Comparison of ENCODE assay signal across 15 cellular contexts in the genomic region with DNA sequence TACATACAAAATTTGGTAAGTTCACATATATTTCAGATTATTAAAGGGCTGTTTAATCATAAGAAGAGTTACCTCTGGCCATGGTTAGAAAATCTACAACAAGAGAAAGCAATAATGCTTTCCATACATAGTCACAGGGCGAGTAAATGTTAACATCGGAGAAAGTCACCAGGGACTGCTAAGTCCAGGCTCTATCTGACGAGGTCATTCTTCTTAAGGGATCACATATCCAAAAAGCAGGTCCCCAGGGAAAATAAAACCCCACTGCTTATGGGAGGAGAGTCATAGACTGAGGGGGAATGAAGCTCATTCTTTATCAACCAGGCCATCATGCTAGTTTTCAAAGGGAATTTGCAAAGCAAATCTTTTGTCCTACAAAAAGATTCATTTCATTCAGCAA. TPM values are rescaled to one million over a fixed set of nuclear protein-coding genes. Genes with fewer than 3 reads are reported as not detected.
DNase-seq lines count a peak whose midpoint lies in the region; ATAC-seq and TF ChIP-seq lines count a peak whose summit lies in the region.
"Had no signal": no experiment of that assay in that cellular context is flagged by ENCODE, and none has a peak within 500 bp of the region (broad histone marks: within the 10 kb centered on the region; RNA-seq: fewer than 3 reads in every experiment).

No MANE protein-coding gene starts in this region.

- peak overlapping the region; percentile 13 for H3K9ac ChIP-seq in mammary epithelial cell (ENCODE audit: insufficient read depth, low read length)
- H3K9ac ChIP-seq in PC-3 (ENCODE audit: low read length): no peak overlapping the region
- H3K9ac ChIP-seq in skeletal muscle satellite cell (ENCODE audit: low read depth, low read length): no peak overlapping the region

- no peaks in the 10 kb centered on the region for H3K27me3 Mint-ChIP-seq in MCF 10A (ENCODE audit: insufficient read depth, unreplicated experiment)
- H3K27me3 Mint-ChIP-seq: activated CD4-positive, alpha-beta T cell treated with anti-CD3 and anti-CD28 coated beads, Interleukin-2, amount 10 ng/mL, durations not matched to agents 7 days and 5 days had no signal

- no peak overlapping the region for H3K4me2 ChIP-seq in mammary epithelial cell (ENCODE audit: insufficient read depth, low read depth, low read length)
- H3K4me2 ChIP-seq in PC-3 (ENCODE audit: low read length): peak overlapping the region; percentile 30
- peak overlapping the region; percentile 38 for H3K4me2 ChIP-seq in skeletal muscle satellite cell (ENCODE audit: low read length)

- DNase-seq in mammary epithelial cell (no peak), MCF 10A (ENCODE audit: unreplicated experiment) (no peak), PC-3 (no peak), fibroblast of villous mesenchyme (ENCODE audit: low read depth) (peak; percentile 14), RPMI8226 (no peak), NCI-H345 (lab: John Stamatoyannopoulos, UW) (no peak)
- DNase-seq in activated CD8-positive, alpha-beta memory T cell treated with anti-CD3 and anti-CD28 coated beads, Interleukin-2, amount 50 U/mL, for 48 hours: no peak
- DNase-seq: activated CD4-positive, alpha-beta T cell treated with anti-CD3 and anti-CD28 coated beads, Interleukin-2, amount 10 ng/mL, durations not matched to agents 7 days and 5 days; activated naive CD4-positive, alpha-beta T cell treated with anti-CD3 and anti-CD28 coated beads for 36 hours; colonic mucosa; esophagus squamous epithelium; NCI-H1436; occipital lobe had no signal

- no peaks in the 10 kb centered on the region for H3K9me3 Mint-ChIP-seq in MCF 10A (ENCODE audit: unreplicated experiment)
- H3K9me3 Mint-ChIP-seq: activated CD4-positive, alpha-beta T cell treated with anti-CD3 and anti-CD28 coated beads, Interleukin-2, amount 10 ng/mL, durations not matched to agents 7 days and 5 days; activated naive CD4-positive, alpha-beta T cell treated with anti-CD3 and anti-CD28 coated beads for 36 hours had no signal

- H3K36me3 ChIP-seq in mammary epithelial cell (ENCODE audit: insufficient read depth, low read length): no peaks in the 10 kb centered on the region
- H3K36me3 ChIP-seq in PC-3 (ENCODE audit: low read depth, low read length): no peaks in the 10 kb centered on the region
- peaks cover 7% of the 10 kb centered on the region for H3K36me3 ChIP-seq in skeletal muscle satellite cell (ENCODE audit: insufficient read depth, low read length)
- H3K36me3 ChIP-seq: colonic mucosa, esophagus squamous epithelium had no signal

- TF ChIP-seq CTCF in mammary epithelial cell (conservative IDR thresholded peaks at IDR 0.05 in 1 of 2, IDR thresholded peaks at IDR 0.05 in 1 of 2; ENCODE audit: extremely low read depth in 1 of 2, insufficient read depth in 1 of 2, low read depth in 1 of 2, low read length in 2 of 2): no peak
- no peak for TF ChIP-seq CTCF in MCF 10A (IDR thresholded peaks at IDR 0.05; ENCODE audit: unreplicated experiment)
- no peak for TF ChIP-seq CTCF in PC-3 (conservative IDR thresholded peaks at IDR 0.05; ENCODE audit: low read depth, low read length)
- no peak for TF ChIP-seq CTCF in fibroblast of villous mesenchyme (IDR thresholded peaks at IDR 0.05; ENCODE audit: insufficient read depth, low read depth, low read length)

- peaks cover 29% of the 10 kb centered on the region for H3K4me1 Mint-ChIP-seq in MCF 10A (ENCODE audit: insufficient read depth, unreplicated experiment)

- in situ Hi-C loops in mammary epithelial cell (cut with MboI; ENCODE audit: low sequenced_read_pairs in 2 of 2): no loop called here

- WGBS in mammary epithelial cell (ENCODE audit: low coverage, missing lambda C conversion rate): 96% methylated on average over 3 of the region's 3 CpGs

- CTCF ChIA-PET in mammary epithelial cell (lab: Charles Lee; ENCODE audit: low non-redundant PET): no interaction called here
- CTCF ChIA-PET in MCF 10A (lab: Yijun Ruan, JAX): no interaction called here
- CTCF ChIA-PET in PC-3 (lab: Charles Lee): no interaction called here

- H2AFZ ChIP-seq in mammary epithelial cell (ENCODE audit: low read depth, low read length) (no peak overlapping the region), PC-3 (ENCODE audit: low read length) (no peak overlapping the region)

- H3K4me3 ChIP-seq in mammary epithelial cell (replicated peaks in 1 of 3; ENCODE audit: insufficient read depth in 1 of 3, low read depth in 2 of 3, low read length in 3 of 3) (no peak overlapping the region), PC-3 (ENCODE audit: low read length) (peak overlapping the region; percentile 22; the same call in 1 of the 2 replicates), fibroblast of villous mesenchyme (ENCODE audit: low read depth, low read length) (no peak overlapping the region), skeletal muscle satellite cell (ENCODE audit: low read length) (no peak overlapping the region)
- H3K4me3 ChIP-seq: colonic mucosa, esophagus squamous epithelium had no signal

- H3K79me2 ChIP-seq in mammary epithelial cell (ENCODE audit: insufficient read depth, low read length) (peaks cover 71% of the 10 kb centered on the region), PC-3 (ENCODE audit: low read length) (peaks cover 85% of the 10 kb centered on the region)

- H3K9me3 ChIP-seq in mammary epithelial cell (replicated peaks; ENCODE audit: insufficient read depth, low read length): no peaks in the 10 kb centered on the region
- H3K9me3 ChIP-seq in PC-3 (ENCODE audit: low read length): no peaks in the 10 kb centered on the region
- H3K9me3 ChIP-seq in skeletal muscle satellite cell (replicated peaks; ENCODE audit: low read length): no peaks in the 10 kb centered on the region
- H3K9me3 ChIP-seq: colonic mucosa, esophagus squamous epithelium had no signal

- peaks cover 20% of the 10 kb centered on the region for H3K36me3 Mint-ChIP-seq in MCF 10A (ENCODE audit: insufficient read depth, unreplicated experiment)

- no peaks in the 10 kb centered on the region for H3K27me3 ChIP-seq in mammary epithelial cell (ENCODE audit: insufficient read depth, low read length)
- no peaks in the 10 kb centered on the region for H3K27me3 ChIP-seq in PC-3 (ENCODE audit: low read length)
- no peaks in the 10 kb centered on the region for H3K27me3 ChIP-seq in skeletal muscle satellite cell (ENCODE audit: control insufficient read depth, insufficient read depth, low read length)
- H3K27me3 ChIP-seq: colonic mucosa, esophagus squamous epithelium had no signal

- ATAC-seq in PC-3: no peak

- BruUV-seq in mammary epithelial cell (replicated peaks; lab: Mats Ljungman, UMichigan): no TSS peak
- no TSS peak for BruUV-seq in MCF 10A (replicated peaks; lab: Mats Ljungman, UMichigan)
- no TSS peak for BruUV-seq in PC-3 (replicated peaks; lab: Mats Ljungman, UMichigan)

- H3K9me2 ChIP-seq in PC-3 (replicated peaks; ENCODE audit: low read length): no peaks in the 10 kb centered on the region

- H3K4me1 ChIP-seq in mammary epithelial cell (ENCODE audit: insufficient read depth, low read length): peaks cover 28% of the 10 kb centered on the region
- H3K4me1 ChIP-seq in PC-3 (ENCODE audit: insufficient read depth, low read length): peaks cover 26% of the 10 kb centered on the region
- H3K4me1 ChIP-seq in skeletal muscle satellite cell (ENCODE audit: control insufficient read depth, insufficient read depth, low read length): peaks cover 24% of the 10 kb centered on the region

- no peak overlapping the region for H3K27ac Mint-ChIP-seq in MCF 10A (ENCODE audit: low read depth, unreplicated experiment)
- H3K27ac Mint-ChIP-seq: activated CD4-positive, alpha-beta T cell treated with anti-CD3 and anti-CD28 coated beads, Interleukin-2, amount 10 ng/mL, durations not matched to agents 7 days and 5 days; activated naive CD4-positive, alpha-beta T cell treated with anti-CD3 and anti-CD28 coated beads for 36 hours had no signal

- no peaks in the 10 kb centered on the region for H4K20me1 ChIP-seq in mammary epithelial cell (ENCODE audit: insufficient read depth, low read length)
- peaks cover 9% of the 10 kb centered on the region; the same call in 1 of the 2 replicates for H4K20me1 ChIP-seq in PC-3 (ENCODE audit: low read length)

- H3F3A ChIP-seq in PC-3 (ENCODE audit: low read length, unreplicated experiment): no peaks in the 10 kb centered on the region

- dilution Hi-C loops in mammary epithelial cell (cut with HindIII; ENCODE audit: low sequenced_read_pairs): no loop called here

- POLR2A ChIA-PET in MCF 10A (lab: Yijun Ruan, JAX) (interaction anchor here (1.3 to 1.9 kb wide), 2 partner anchors 33 to 53 kb away, joined by 3 to 10 read pairs; a partner anchor contains a TSS), PC-3 (lab: Charles Lee; ENCODE audit: unreplicated experiment) (no interaction called here)

- no peak overlapping the region for H3K4me3 Mint-ChIP-seq in MCF 10A (ENCODE audit: unreplicated experiment)
- H3K4me3 Mint-ChIP-seq: activated CD4-positive, alpha-beta T cell treated with anti-CD3 and anti-CD28 coated beads, Interleukin-2, amount 10 ng/mL, durations not matched to agents 7 days and 5 days; activated naive CD4-positive, alpha-beta T cell treated with anti-CD3 and anti-CD28 coated beads for 36 hours had no signal

- H3K27ac ChIP-seq in mammary epithelial cell (ENCODE audit: insufficient read depth, low read depth, low read length) (no peak overlapping the region), PC-3 (ENCODE audit: low read length) (no peak overlapping the region)
- H3K27ac ChIP-seq: colonic mucosa, esophagus squamous epithelium had no signal

- intact Hi-C loops in mammary epithelial cell (cut with micrococcal nuclease): no loop called here
- intact Hi-C loops in MCF 10A (cut with micrococcal nuclease): no loop called here
- intact Hi-C loops in PC-3 (cut with micrococcal nuclease): no loop called here

RNA-seq across cellular contexts. Expression of a gene that starts 3.1 kb away (rescaled TPM):
- 100 to 1,000 TPM; 103 to 175 TPM for total RNA-seq in mammary epithelial cell
- 71.1 TPM for polyA plus RNA-seq in mammary epithelial cell
- 390 TPM for polyA minus RNA-seq in mammary epithelial cell
- total RNA-seq in MCF 10A (2022): 64.5 and 78.1 TPM in 2 replicates
- 46.9 and 63.8 TPM in 2 replicates for total RNA-seq in PC-3 (2014; rRNA removed)
- 76.3 and 110 TPM in 2 replicates for total RNA-seq in fibroblast of villous mesenchyme
- 99.4 and 118 TPM in 2 replicates for total RNA-seq in skeletal muscle satellite cell (2012; rRNA removed)

RNA-seq across cellular contexts. Expression of a gene that starts 33.6 kb away (rescaled TPM):
- 10 to 100 TPM; 10.3 to 17.3 TPM for total RNA-seq in mammary epithelial cell
- 18.4 TPM for polyA plus RNA-seq in mammary epithelial cell
- 7.5 TPM for polyA minus RNA-seq in mammary epithelial cell
- total RNA-seq in MCF 10A (2022): 22.3 and 23.5 TPM in 2 replicates
- total RNA-seq in PC-3 (2014; rRNA removed): 19.8 and 22.8 TPM in 2 replicates
- total RNA-seq in fibroblast of villous mesenchyme: 6.9 and 7.1 TPM in 2 replicates
- total RNA-seq in skeletal muscle satellite cell (2012; rRNA removed): 4.8 and 8.4 TPM in 2 replicates

RNA-seq across cellular contexts. Expression of a gene that starts 53.8 kb away (rescaled TPM):
- total RNA-seq in mammary epithelial cell (not detected), MCF 10A (2022) (2.4 and 7.3 TPM in 2 replicates), PC-3 (2014; rRNA removed) (1.1 and 5.2 TPM in 2 replicates), fibroblast of villous mesenchyme (0.43 and 0.97 TPM in 2 replicates)
- 2.2 TPM for polyA plus RNA-seq in mammary epithelial cell
- 5.2 TPM for polyA minus RNA-seq in mammary epithelial cell
- 7.9 TPM in 1 of 2 replicates, not detected in the other for total RNA-seq in skeletal muscle satellite cell (2012; rRNA removed)
- total RNA-seq: activated CD4-positive, alpha-beta T cell treated with anti-CD3 and anti-CD28 coated beads, Interleukin-2, amount 10 ng/mL, durations not matched to agents 7 days and 5 days; activated naive CD4-positive, alpha-beta T cell treated with anti-CD3 and anti-CD28 coated beads for 36 hours; occipital lobe; T-helper 1 cell treated with Interleukin-12 subunit alpha and Interleukin-12 subunit beta and Interleukin-4 antibody, amounts not matched to agents 30 ng/mL and 1 ng/mL, for 36 hours had no signal
